ENCODE assay signal across 6 cellular contexts in the genomic region with DNA sequence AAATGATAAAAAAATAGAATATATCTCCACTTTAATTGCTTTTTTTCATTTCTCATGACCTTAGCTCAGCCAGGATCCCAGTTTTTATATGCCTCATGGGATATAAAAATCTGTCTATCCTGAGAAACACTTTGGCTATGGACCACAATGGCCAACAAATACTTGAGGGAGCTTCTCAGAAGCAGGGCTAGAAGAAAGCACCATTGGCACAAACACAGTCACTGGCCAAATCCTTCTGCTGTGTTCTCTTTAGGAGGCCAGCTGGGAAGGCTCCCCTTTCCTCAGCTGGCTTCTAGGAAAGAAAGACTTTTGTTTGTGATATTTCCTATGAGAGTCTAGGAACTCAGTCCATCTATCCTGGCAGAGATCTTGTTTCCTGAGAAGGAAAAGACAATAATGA.
"Had no signal": no experiment of that assay in that cellular context is flagged by ENCODE, and none has a peak within 500 bp of the region (broad histone marks: within the 10 kb centered on the region; RNA-seq: fewer than 3 reads in every experiment).

No MANE protein-coding gene starts in this region.

- DNase-seq: IMR-90, KBM-7, KG1 had no signal

- ATAC-seq: HepG2, K562 had no signal

- H3K4me3 ChIP-seq: K562 had no signal

- H3K27ac ChIP-seq: HL-60 had no signal
